In the genomic region with DNA sequence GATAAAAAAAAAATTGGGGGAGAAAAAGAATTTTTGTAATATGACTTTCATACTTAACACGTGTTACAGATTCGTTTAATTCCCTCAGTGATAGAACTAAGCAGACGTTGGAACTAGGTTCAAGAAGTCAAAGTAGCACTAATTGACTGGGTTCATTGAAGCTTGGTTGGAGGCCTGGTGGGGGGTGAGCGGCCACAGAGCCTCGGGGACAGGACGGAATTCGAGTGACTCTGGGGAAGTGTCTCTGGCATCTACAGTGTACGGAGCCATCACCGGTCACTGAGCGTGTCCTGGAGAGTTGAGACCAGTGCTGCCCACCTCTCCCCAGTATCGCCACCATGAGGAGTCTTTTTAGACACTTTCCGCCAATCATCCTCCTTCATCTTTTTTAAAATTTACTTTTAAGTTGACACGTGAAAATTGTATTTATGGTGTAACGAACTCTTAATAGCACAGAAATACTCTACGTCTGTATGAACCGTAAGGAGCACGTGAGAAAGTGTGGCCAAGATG, we compare ENCODE assay signal across 8 cellular contexts. TPM values are rescaled to one million over a fixed set of nuclear protein-coding genes. Genes with fewer than 3 reads are reported as not detected.
DNase-seq lines count a peak whose midpoint lies in the region; ATAC-seq and TF ChIP-seq lines count a peak whose summit lies in the region.

No MANE protein-coding gene starts in this region.

- in situ Hi-C loops in gastrocnemius medialis (cut with MboI; ENCODE audit: low sequenced_read_pairs in 4 of 4), result no loop called here

- WGBS in esophagus squamous epithelium, 2 donors, result 73 to 77% methylated on average over 17 of the region's 17 CpGs

- no peaks in the 10 kb centered on the region for H3K27me3 ChIP-seq in SJSA1 (replicated peaks)
- H3K27me3 ChIP-seq in esophagus squamous epithelium, result no peaks in the 10 kb centered on the region
- no peaks in the 10 kb centered on the region for H3K27me3 ChIP-seq in gastrocnemius medialis

- ATAC-seq in gastrocnemius medialis (no peak), HG03565 (IDR thresholded peaks at IDR 0.05; ENCODE audit: unreplicated experiment) (no peak)

- intact Hi-C loops in esophagus squamous epithelium (cut with DNase I), result no loop called here
- intact Hi-C loops in gastrocnemius medialis (cut with DNase I; ENCODE audit: low total_unique reads), result loop anchor here (5.0 to 10.0 kb wide), 2 partner anchors 155 to 322 kb away; partner anchors contain the start of genes BAG5 and COA8

- DNase-seq in GM12864 (ENCODE audit: low read depth), result no peak
- DNase-seq in SJSA1 (ENCODE audit: low read depth in 1 of 2, low spot score in 2 of 2), result no peak
- no peak for DNase-seq in esophagus squamous epithelium (lab: John Stamatoyannopoulos, UW)
- DNase-seq in gastrocnemius medialis, result no peak
- DNase-seq in activated CD8-positive, alpha-beta memory T cell treated with anti-CD3 and anti-CD28 coated beads, Interleukin-2, amount 50 U/mL, for 4 hours, result no peak
- no peak for DNase-seq in NCI-H2196 treated with DMSO at 0.1 percent for 48 hours (lab: John Stamatoyannopoulos, UW; ENCODE audit: unreplicated experiment)
- no peak for DNase-seq in DMS79 (lab: John Stamatoyannopoulos, UW)

- no peak overlapping the region for H3K27ac ChIP-seq in SJSA1
- peak overlapping the region in 3 of 4 donors; percentile 79 to 98 (median 95) for H3K27ac ChIP-seq in esophagus squamous epithelium
- peak overlapping the region in 3 of 4 donors; percentile 78 to 91 (median 82) for H3K27ac ChIP-seq in gastrocnemius medialis

- peak overlapping the region; percentile 84; the same call in 1 of the 2 replicates for H3K4me3 ChIP-seq in GM12864 (ENCODE audit: low read depth, low read length)
- H3K4me3 ChIP-seq in SJSA1, result peak overlapping the region; percentile 79
- peak overlapping the region; percentile 64 to 100 (median 88) for H3K4me3 ChIP-seq in esophagus squamous epithelium
- H3K4me3 ChIP-seq in gastrocnemius medialis, result peak overlapping the region; percentile 61 to 79 (median 68)

- peaks cover 36% of the 10 kb centered on the region for H3K4me1 ChIP-seq in SJSA1 (replicated peaks)
- H3K4me1 ChIP-seq in esophagus squamous epithelium, result peaks cover 42 to 91% (median 70%) of the 10 kb centered on the region in 3 donors
- peaks cover 51 to 63% of the 10 kb centered on the region in 2 donors for H3K4me1 ChIP-seq in gastrocnemius medialis

- TF ChIP-seq CTCF in GM12864 (IDR thresholded peaks at IDR 0.05; ENCODE audit: low read depth, low read length, missing control alignments) (no peak), esophagus squamous epithelium (IDR thresholded peaks at IDR 0.05) (no peak), gastrocnemius medialis (IDR thresholded peaks at IDR 0.05 in 4 of 5, conservative IDR thresholded peaks at IDR 0.05 in 1 of 5) (no peak)

- no peaks in the 10 kb centered on the region for H3K9me3 ChIP-seq in SJSA1 (replicated peaks)
- no peaks in the 10 kb centered on the region for H3K9me3 ChIP-seq in esophagus squamous epithelium
- H3K9me3 ChIP-seq in gastrocnemius medialis, result no peaks in the 10 kb centered on the region

- H3K36me3 ChIP-seq in SJSA1 (peaks cover 23% of the 10 kb centered on the region), esophagus squamous epithelium (peaks cover 0 to 27% (median 0%) of the 10 kb centered on the region in 3 donors), gastrocnemius medialis (no peaks in the 10 kb centered on the region)

- TF ChIP-seq POLR2A in esophagus squamous epithelium (IDR thresholded peaks at IDR 0.05), result no peak
- no peak for TF ChIP-seq POLR2A in gastrocnemius medialis (IDR thresholded peaks at IDR 0.05)

RNA-seq across cellular contexts. Expression of gene ZFYVE21, which starts 1.3 kb away (rescaled TPM):
- total RNA-seq in SJSA1 (2014; rRNA removed; shearing (Covaris generic)), result 44.8 and 46.3 TPM in 2 replicates
- 100 to 1,000 TPM in 2 of 4 donors, 10 to 100 TPM in 2; 69.5 to 134 (median 89.3) TPM for total RNA-seq in esophagus squamous epithelium
- 10 to 100 TPM; 16.2 to 25.8 (median 20.2) TPM for total RNA-seq in gastrocnemius medialis

RNA-seq across cellular contexts. Expression of gene XRCC3, which starts 1.7 kb away (rescaled TPM):
- 20.1 and 28.4 TPM in 2 replicates for total RNA-seq in SJSA1 (2014; rRNA removed; shearing (Covaris generic))
- total RNA-seq in esophagus squamous epithelium (10 to 100 TPM; 10.9 to 17.8 (median 12.6) TPM), gastrocnemius medialis (10 to 100 TPM in 1 of 4 donors, 1 to 10 TPM in 3; 1.3 to 26.5 (median 3.0) TPM)
